ENCODE assay signal across 20 cellular contexts in genomic region chr11:121487191-121487590, GRCh38. TPM values are rescaled to one million over a fixed set of nuclear protein-coding genes. Genes with fewer than 3 reads are reported as not detected.
DNase-seq lines count a peak whose midpoint lies in the region; ATAC-seq and TF ChIP-seq lines count a peak whose summit lies in the region.
"Had no signal": no experiment of that assay in that cellular context is flagged by ENCODE, and none has a peak within 500 bp of the region (broad histone marks: within the 10 kb centered on the region; RNA-seq: fewer than 3 reads in every experiment).

No MANE protein-coding gene starts in this region.

- H3K27me3 ChIP-seq in dorsolateral prefrontal cortex, result no peaks in the 10 kb centered on the region
- H3K27me3 ChIP-seq: Peyer's patch, sigmoid colon had no signal

- H3K27ac ChIP-seq in dorsolateral prefrontal cortex, result peak overlapping the region in 32 of 59 donors; percentile 6 to 67 (median 40)
- H3K27ac ChIP-seq: parathyroid adenoma, Peyer's patch, SK-N-MC had no signal

- H3K9me3 Mint-ChIP-seq in stimulated activated effector memory CD8-positive, alpha-beta T cell treated with anti-CD3 and anti-CD28 coated beads, Interleukin-12 subunit alpha, Interleukin-12 subunit beta, amount 100 ng/mL, for 72 hours, result no peaks in the 10 kb centered on the region
- H3K9me3 Mint-ChIP-seq: memory B cell had no signal

- peaks cover 30% of the 10 kb centered on the region for H3K36me3 Mint-ChIP-seq in stimulated activated effector memory CD8-positive, alpha-beta T cell treated with anti-CD3 and anti-CD28 coated beads, Interleukin-12 subunit alpha, Interleukin-12 subunit beta, amount 100 ng/mL, for 72 hours

- intact Hi-C loops in dorsolateral prefrontal cortex (cut with DNase I), result no loop called here

- TF ChIP-seq CTCF in dorsolateral prefrontal cortex (IDR thresholded peaks at IDR 0.05 in 54 of 56, conservative IDR thresholded peaks at IDR 0.05 in 2 of 56; ENCODE audit: low read depth in 1 of 56, partially characterized antibody in 56 of 56) (no peak), GM10266 (IDR thresholded peaks at IDR 0.05; ENCODE audit: control insufficient read depth, insufficient read depth, low read depth, missing control alignments) (no peak)

- peaks cover 69% of the 10 kb centered on the region for H3K4me1 Mint-ChIP-seq in stimulated activated effector memory CD8-positive, alpha-beta T cell treated with anti-CD3 and anti-CD28 coated beads, Interleukin-12 subunit alpha, Interleukin-12 subunit beta, amount 100 ng/mL, for 72 hours

- no peak overlapping the region for H3K4me3 Mint-ChIP-seq in stimulated activated effector memory CD8-positive, alpha-beta T cell treated with anti-CD3 and anti-CD28 coated beads, Interleukin-12 subunit alpha, Interleukin-12 subunit beta, amount 100 ng/mL, for 72 hours
- H3K4me3 Mint-ChIP-seq: memory B cell had no signal

- no peak overlapping the region for H3K4me3 ChIP-seq in dorsolateral prefrontal cortex
- H3K4me3 ChIP-seq: Peyer's patch, sigmoid colon, SK-N-MC, thoracic aorta had no signal

- DNase-seq in activated CD8-positive, alpha-beta memory T cell treated with anti-CD3 and anti-CD28 coated beads for 24 hours, result peak; percentile 40
- DNase-seq in activated CD8-positive, alpha-beta memory T cell treated with anti-CD3 and anti-CD28 coated beads, Interleukin-2, amount 50 U/mL, for 48 hours, result no peak
- DNase-seq in GM03348 (ENCODE audit: low spot score) (peak; percentile 7), dorsolateral prefrontal cortex (no peak), NCI-H82 (lab: John Stamatoyannopoulos, UW) (no peak), GM10266 (ENCODE audit: extremely low spot score) (no peak)
- DNase-seq in stimulated activated effector memory CD8-positive, alpha-beta T cell treated with anti-CD3 and anti-CD28 coated beads, Interleukin-12 subunit alpha, Interleukin-12 subunit beta, amount 100 ng/mL, for 72 hours (ENCODE audit: low spot score in 2 of 2), result no peak
- DNase-seq: activated CD8-positive, alpha-beta memory T cell treated with anti-CD3 and anti-CD28 coated beads, Interleukin-2, amount 50 U/mL, for 4 hours; activated gamma-delta T cell; DND-41; IMR-90; kidney glomerular epithelial cell; NCI-H226; Peyer's patch; sigmoid colon had no signal

- ATAC-seq in stimulated activated effector memory CD8-positive, alpha-beta T cell treated with anti-CD3 and anti-CD28 coated beads, Interleukin-12 subunit alpha, Interleukin-12 subunit beta, amount 100 ng/mL, for 72 hours, result no peak
- no peak for ATAC-seq in GM19035 (IDR thresholded peaks at IDR 0.05; ENCODE audit: unreplicated experiment)

- H3K27ac Mint-ChIP-seq in stimulated activated effector memory CD8-positive, alpha-beta T cell treated with anti-CD3 and anti-CD28 coated beads, Interleukin-12 subunit alpha, Interleukin-12 subunit beta, amount 100 ng/mL, for 72 hours, result peak overlapping the region; percentile 81
- H3K27ac Mint-ChIP-seq: memory B cell had no signal

RNA-seq across cellular contexts. Expression of gene SORL1, which starts 35.1 kb away (rescaled TPM):
- 100 to 1,000 TPM; 181 to 321 (median 250) TPM for total RNA-seq in dorsolateral prefrontal cortex

Comparison
In these comparisons a context has a peak if more than half of its experiments do, and no peak if none do; other contexts are left out.
1. DNase-seq: peak in activated CD8-positive, alpha-beta memory T cell treated with anti-CD3 and anti-CD28 coated beads for 24 hours (single experiment) and GM03348 (single experiment); none in activated CD8-positive, alpha-beta memory T cell treated with anti-CD3 and anti-CD28 coated beads, Interleukin-2, amount 50 U/mL, for 48 hours (single experiment), dorsolateral prefrontal cortex (0 of 10), stimulated activated effector memory CD8-positive, alpha-beta T cell treated with anti-CD3 and anti-CD28 coated beads, Interleukin-12 subunit alpha, Interleukin-12 subunit beta, amount 100 ng/mL, for 72 hours (0 of 2), NCI-H82 (single experiment) and GM10266 (single experiment).